In genomic region chr14:55582741-55583140, GRCh38 we compare ENCODE assay signal across 11 cellular contexts. TPM values are rescaled to one million over a fixed set of nuclear protein-coding genes. Genes with fewer than 3 reads are reported as not detected.
DNase-seq lines count a peak whose midpoint lies in the region; ATAC-seq and TF ChIP-seq lines count a peak whose summit lies in the region.
"Had no signal": no experiment of that assay in that cellular context is flagged by ENCODE, and none has a peak within 500 bp of the region (broad histone marks: within the 10 kb centered on the region; RNA-seq: fewer than 3 reads in every experiment).

No MANE protein-coding gene starts in this region.

- no peak overlapping the region for H4K8ac ChIP-seq in trophoblast cell (ENCODE audit: low read depth, low read length)

- ATAC-seq in GM19395 (IDR thresholded peaks at IDR 0.05; ENCODE audit: unreplicated experiment) = peak; percentile 40
- no peak for ATAC-seq in stimulated activated naive CD8-positive, alpha-beta T cell treated with anti-CD3 and anti-CD28 coated beads, Interleukin-15, amount 100 ng/mL, for 72 hours
- ATAC-seq in HG02970 (IDR thresholded peaks at IDR 0.05; ENCODE audit: low FRiP score, unreplicated experiment) = no peak
- ATAC-seq: upper lobe of right lung had no signal

- WGBS in trophoblast cell (ENCODE audit: extremely low coverage, insufficient coverage, insufficient read length) = no CpG with 5 or more reads among the region's 2 CpGs

- H3K23ac ChIP-seq in trophoblast cell (ENCODE audit: low read length) = no peak overlapping the region

- no peak overlapping the region for H3K18ac ChIP-seq in trophoblast cell (ENCODE audit: low read length)

- H3K4me3 ChIP-seq in OCI-LY1 (ENCODE audit: low read depth, low read length, poor library complexity, severe bottlenecking) (peak overlapping the region; percentile 94), trophoblast cell (ENCODE audit: low read depth, low read length) (no peak overlapping the region)
- H3K4me3 ChIP-seq: upper lobe of right lung had no signal

- H3K9ac ChIP-seq in OCI-LY1 (ENCODE audit: low read length) (peak overlapping the region; percentile 12; the same call in 1 of the 2 replicates), trophoblast cell (ENCODE audit: low read length) (no peak overlapping the region)

- peaks cover 21% of the 10 kb centered on the region for H3K79me1 ChIP-seq in trophoblast cell (ENCODE audit: low read length)

- no peaks in the 10 kb centered on the region for H3K27me3 Mint-ChIP-seq in T-helper 2 cell treated with Interferon-gamma antibody and Interleukin-4, amounts not matched to agents 5 μg/mL and 100 μg/mL, for 36 hours (ENCODE audit: low read depth)
- peaks cover 4% of the 10 kb centered on the region for H3K27me3 Mint-ChIP-seq in nephron progenitor cell (ENCODE audit: low read depth, poor library complexity)
- H3K27me3 Mint-ChIP-seq in stimulated activated naive CD8-positive, alpha-beta T cell treated with anti-CD3 and anti-CD28 coated beads, Interleukin-15, amount 100 ng/mL, for 72 hours = no peaks in the 10 kb centered on the region

- no peak overlapping the region for H4K12ac ChIP-seq in trophoblast cell (ENCODE audit: low read depth, low read length)

- no peak overlapping the region for H2BK120ac ChIP-seq in trophoblast cell (ENCODE audit: insufficient read depth, low read length, poor library complexity)

- H2BK12ac ChIP-seq in trophoblast cell (ENCODE audit: low read length) = no peak overlapping the region

- DNase-seq in T-helper 2 cell treated with Interferon-gamma antibody and Interleukin-4, amounts not matched to agents 5 μg/mL and 100 μg/mL, for 36 hours (ENCODE audit: low spot score) = no peak
- DNase-seq in T-helper 2 cell (no peak), nephron progenitor cell (no peak), trophoblast cell (no peak)
- DNase-seq in stimulated activated naive CD8-positive, alpha-beta T cell treated with anti-CD3 and anti-CD28 coated beads, Interleukin-15, amount 100 ng/mL, for 72 hours = no peak
- DNase-seq: NCI-H2081; stimulated activated CD4-positive, alpha-beta T cell treated with anti-CD3 and anti-CD28 coated beads, Interleukin-4, amount 100 ng/mL, for 1 hour; upper lobe of right lung had no signal

- H3K27ac Mint-ChIP-seq in T-helper 2 cell treated with Interferon-gamma antibody and Interleukin-4, amounts not matched to agents 5 μg/mL and 100 μg/mL, for 36 hours = no peak overlapping the region
- no peak overlapping the region for H3K27ac Mint-ChIP-seq in nephron progenitor cell
- no peak overlapping the region for H3K27ac Mint-ChIP-seq in stimulated activated naive CD8-positive, alpha-beta T cell treated with anti-CD3 and anti-CD28 coated beads, Interleukin-15, amount 100 ng/mL, for 72 hours

- no peak overlapping the region for H2AK5ac ChIP-seq in trophoblast cell (ENCODE audit: low read length)

- no peak for TF ChIP-seq CTCF in OCI-LY1 (IDR thresholded peaks at IDR 0.05; ENCODE audit: low read length)
- TF ChIP-seq CTCF in nephron progenitor cell (IDR thresholded peaks at IDR 0.05) = no peak

- H3K4me2 ChIP-seq in OCI-LY1 (ENCODE audit: low read length) = peak overlapping the region; percentile 83
- H3K4me2 ChIP-seq in trophoblast cell (ENCODE audit: low read length) = no peak overlapping the region

- no peaks in the 10 kb centered on the region for H3K9me3 ChIP-seq in OCI-LY1 (ENCODE audit: low read length)
- no peaks in the 10 kb centered on the region for H3K9me3 ChIP-seq in trophoblast cell (ENCODE audit: insufficient read depth, low read depth, low read length)
- H3K9me3 ChIP-seq: upper lobe of right lung had no signal

- H3K4ac ChIP-seq in trophoblast cell (ENCODE audit: low read depth, low read length) = no peak overlapping the region

- H4K20me1 ChIP-seq in OCI-LY1 (ENCODE audit: insufficient read depth, low read length) = peaks cover 2% of the 10 kb centered on the region

- no peak overlapping the region for H3K14ac ChIP-seq in trophoblast cell (ENCODE audit: low read length)

- no peak overlapping the region for H4K91ac ChIP-seq in trophoblast cell (ENCODE audit: low read depth, low read length)

- H2AFZ ChIP-seq in OCI-LY1 (ENCODE audit: low read length) = no peak overlapping the region
- H2AFZ ChIP-seq in trophoblast cell (ENCODE audit: insufficient read depth, low read length, poor library complexity) = no peak overlapping the region

- H3K4me1 Mint-ChIP-seq in T-helper 2 cell treated with Interferon-gamma antibody and Interleukin-4, amounts not matched to agents 5 μg/mL and 100 μg/mL, for 36 hours (ENCODE audit: low read depth) = peaks cover 33% of the 10 kb centered on the region
- H3K4me1 Mint-ChIP-seq in nephron progenitor cell = peaks cover 36% of the 10 kb centered on the region
- peaks cover 44% of the 10 kb centered on the region for H3K4me1 Mint-ChIP-seq in stimulated activated naive CD8-positive, alpha-beta T cell treated with anti-CD3 and anti-CD28 coated beads, Interleukin-15, amount 100 ng/mL, for 72 hours

- no peak overlapping the region for H2BK5ac ChIP-seq in trophoblast cell (ENCODE audit: low read depth, low read length, poor library complexity)

- no peaks in the 10 kb centered on the region for H3F3A ChIP-seq in OCI-LY1 (ENCODE audit: insufficient read depth, low read length)

- H3K79me2 ChIP-seq in OCI-LY1 (ENCODE audit: insufficient read depth, low read length) = peaks cover 63% of the 10 kb centered on the region
- H3K79me2 ChIP-seq in trophoblast cell (ENCODE audit: control insufficient read depth, insufficient read depth, low read length, poor library complexity) = peaks cover 26% of the 10 kb centered on the region

- H3K36me3 ChIP-seq in OCI-LY1 (ENCODE audit: insufficient read depth, low read length) (no peaks in the 10 kb centered on the region), trophoblast cell (ENCODE audit: control insufficient read depth in 1 of 2, insufficient read depth in 2 of 2, low read length in 2 of 2) (no peaks in the 10 kb centered on the region)
- H3K36me3 ChIP-seq: upper lobe of right lung had no signal

- H3K4me3 Mint-ChIP-seq in T-helper 2 cell treated with Interferon-gamma antibody and Interleukin-4, amounts not matched to agents 5 μg/mL and 100 μg/mL, for 36 hours = peak overlapping the region; percentile 30
- peak overlapping the region; percentile 12 for H3K4me3 Mint-ChIP-seq in nephron progenitor cell
- no peak overlapping the region for H3K4me3 Mint-ChIP-seq in stimulated activated naive CD8-positive, alpha-beta T cell treated with anti-CD3 and anti-CD28 coated beads, Interleukin-15, amount 100 ng/mL, for 72 hours

- peak overlapping the region; percentile 42 for H3K27ac ChIP-seq in OCI-LY1 (ENCODE audit: low read depth, low read length, poor library complexity, severe bottlenecking)
- no peak overlapping the region for H3K27ac ChIP-seq in trophoblast cell (ENCODE audit: low read depth, low read length)
- H3K27ac ChIP-seq: upper lobe of right lung had no signal

- H3K27me3 ChIP-seq in OCI-LY1 (ENCODE audit: insufficient read depth, low read length) (no peaks in the 10 kb centered on the region), trophoblast cell (ENCODE audit: insufficient read depth, low read length) (no peaks in the 10 kb centered on the region)
- H3K27me3 ChIP-seq: upper lobe of right lung had no signal

- H3K9me2 ChIP-seq in OCI-LY1 (ENCODE audit: low read depth, low read length) = no peaks in the 10 kb centered on the region

- H3K4me1 ChIP-seq in OCI-LY1 (ENCODE audit: insufficient read depth, low read length, severe bottlenecking) = peaks cover 41% of the 10 kb centered on the region
- peaks cover 4 to 12% of the 10 kb centered on the region in 2 experiments for H3K4me1 ChIP-seq in trophoblast cell (ENCODE audit: control insufficient read depth in 1 of 2, insufficient read depth in 2 of 2, low read length in 2 of 2)

- H3K9me3 Mint-ChIP-seq in T-helper 2 cell treated with Interferon-gamma antibody and Interleukin-4, amounts not matched to agents 5 μg/mL and 100 μg/mL, for 36 hours = no peaks in the 10 kb centered on the region
- no peaks in the 10 kb centered on the region for H3K9me3 Mint-ChIP-seq in nephron progenitor cell
- H3K9me3 Mint-ChIP-seq in stimulated activated naive CD8-positive, alpha-beta T cell treated with anti-CD3 and anti-CD28 coated beads, Interleukin-15, amount 100 ng/mL, for 72 hours = no peaks in the 10 kb centered on the region

- H3K36me3 Mint-ChIP-seq in T-helper 2 cell treated with Interferon-gamma antibody and Interleukin-4, amounts not matched to agents 5 μg/mL and 100 μg/mL, for 36 hours (ENCODE audit: low read depth) = no peaks in the 10 kb centered on the region
- no peaks in the 10 kb centered on the region for H3K36me3 Mint-ChIP-seq in nephron progenitor cell (ENCODE audit: low read depth)

RNA-seq across cellular contexts. Expression of gene KTN1, which starts 2.7 kb away (rescaled TPM):
- 222 and 228 TPM in 2 replicates for polyA plus RNA-seq in trophoblast cell (2013)

Comparison
In these comparisons a context has a peak if more than half of its experiments do, and no peak if none do; other contexts are left out.
1. H3K4me3 Mint-ChIP-seq: peak in T-helper 2 cell treated with Interferon-gamma antibody and Interleukin-4, amounts not matched to agents 5 μg/mL and 100 μg/mL, for 36 hours (single experiment) and nephron progenitor cell (single experiment); none in stimulated activated naive CD8-positive, alpha-beta T cell treated with anti-CD3 and anti-CD28 coated beads, Interleukin-15, amount 100 ng/mL, for 72 hours (0 of 2).